In genomic region chr1:34412597-34413392, GRCh38 we compare ENCODE assay signal across 17 cellular contexts.
"Had no signal": no experiment of that assay in that cellular context is flagged by ENCODE, and none has a peak within 500 bp of the region (broad histone marks: within the 10 kb centered on the region; RNA-seq: fewer than 3 reads in every experiment).

No MANE protein-coding gene starts in this region.

- H3K27me3 ChIP-seq: dorsolateral prefrontal cortex, pancreas, suprapubic skin, thyroid gland, upper lobe of left lung had no signal

- ATAC-seq: foreskin keratinocyte; mucosa of descending colon; naive thymus-derived CD8-positive, alpha-beta T cell; pancreas; right cardiac atrium had no signal

- H3K36me3 ChIP-seq: pancreas, suprapubic skin, thyroid gland, upper lobe of left lung had no signal

- DNase-seq: caudate nucleus; cortex of kidney; effector memory CD4-positive, alpha-beta T cell; foreskin keratinocyte; immature natural killer cell; mucosa of descending colon; naive thymus-derived CD8-positive, alpha-beta T cell; nucleus accumbens; pancreas; right cardiac atrium; stimulated activated CD4-positive, alpha-beta T cell treated with anti-CD3 and anti-CD28 coated beads, Interleukin-2, amount 100 ng/mL, for 48 hours; stimulated activated naive CD4-positive, alpha-beta T cell treated with Interleukin-2 at 50 U/mL for 16 hours; thyroid gland; upper lobe of left lung had no signal

- H3K4me1 ChIP-seq: foreskin keratinocyte, pancreas, thyroid gland had no signal

- H3K27ac ChIP-seq: foreskin keratinocyte, pancreas, suprapubic skin, thyroid gland, upper lobe of left lung had no signal

- H3K4me3 ChIP-seq: dorsolateral prefrontal cortex, mucosa of descending colon, pancreas, smooth muscle cell, suprapubic skin, thyroid gland, upper lobe of left lung had no signal

- H3K9me3 ChIP-seq: mucosa of descending colon, pancreas, suprapubic skin, thyroid gland, upper lobe of left lung had no signal

- FAIRE-seq: pancreas had no signal
